1 cellular context compared by ENCODE assay signal in the genomic region with DNA sequence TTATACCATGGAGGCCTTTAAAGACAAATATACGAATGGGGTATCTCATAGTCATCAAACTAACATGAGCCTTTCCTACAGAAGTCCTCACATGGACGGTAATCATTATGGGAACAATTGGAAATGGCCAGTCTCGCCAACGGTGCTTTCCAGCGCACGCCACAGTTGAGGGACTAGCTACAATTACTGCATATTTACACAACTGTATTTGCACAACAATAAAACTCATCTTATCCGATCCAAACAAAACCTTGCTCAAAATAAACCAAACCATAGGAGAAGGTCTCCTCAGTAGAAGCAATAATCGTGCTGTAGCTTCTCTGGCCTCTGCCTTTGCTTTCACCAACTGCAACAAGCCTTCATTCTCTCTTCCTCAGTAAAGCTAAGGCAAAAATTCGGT.
TF ChIP-seq lines count a peak whose summit lies in the region.

No MANE protein-coding gene starts in this region.

TF ChIP-seq in HEK293, 187 proteins besides CTCF, POLR2A, EP300 and RAD21 (continued from another document):
- TF ChIP-seq ZNF274 (IDR thresholded peaks at IDR 0.05; ENCODE audit: low read length), result no peak
- no peak for TF ChIP-seq ZNF274 (tag by site-specific recombination; IDR thresholded peaks at IDR 0.05; ENCODE audit: borderline replicate concordance)
- TF ChIP-seq, protein P1, sequence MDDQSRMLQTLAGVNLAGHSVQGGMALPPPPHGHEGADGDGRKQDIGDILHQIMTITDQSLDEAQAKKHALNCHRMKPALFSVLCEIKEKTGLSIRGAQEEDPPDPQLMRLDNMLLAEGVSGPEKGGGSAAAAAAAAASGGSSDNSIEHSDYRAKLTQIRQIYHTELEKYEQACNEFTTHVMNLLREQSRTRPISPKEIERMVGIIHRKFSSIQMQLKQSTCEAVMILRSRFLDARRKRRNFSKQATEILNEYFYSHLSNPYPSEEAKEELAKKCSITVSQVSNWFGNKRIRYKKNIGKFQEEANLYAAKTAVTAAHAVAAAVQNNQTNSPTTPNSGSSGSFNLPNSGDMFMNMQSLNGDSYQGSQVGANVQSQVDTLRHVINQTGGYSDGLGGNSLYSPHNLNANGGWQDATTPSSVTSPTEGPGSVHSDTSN (CRISPR knock-in tag; IDR thresholded peaks at IDR 0.05), result no peak
- TF ChIP-seq HOXA7 (CRISPR knock-in tag; IDR thresholded peaks at IDR 0.05; ENCODE audit: borderline replicate concordance), result no peak
- TF ChIP-seq, protein P2, sequence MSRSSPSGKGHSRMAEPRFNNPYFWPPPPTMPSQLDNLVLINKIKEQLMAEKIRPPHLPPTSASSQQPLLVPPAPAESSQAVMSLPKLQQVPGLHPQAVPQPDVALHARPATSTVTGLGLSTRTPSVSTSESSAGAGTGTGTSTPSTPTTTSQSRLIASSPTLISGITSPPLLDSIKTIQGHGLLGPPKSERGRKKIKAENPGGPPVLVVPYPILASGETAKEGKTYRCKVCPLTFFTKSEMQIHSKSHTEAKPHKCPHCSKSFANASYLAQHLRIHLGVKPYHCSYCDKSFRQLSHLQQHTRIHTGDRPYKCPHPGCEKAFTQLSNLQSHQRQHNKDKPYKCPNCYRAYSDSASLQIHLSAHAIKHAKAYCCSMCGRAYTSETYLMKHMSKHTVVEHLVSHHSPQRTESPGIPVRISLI (tag by site-specific recombination; IDR thresholded peaks at IDR 0.05), result no peak
- TF ChIP-seq, protein P3, sequence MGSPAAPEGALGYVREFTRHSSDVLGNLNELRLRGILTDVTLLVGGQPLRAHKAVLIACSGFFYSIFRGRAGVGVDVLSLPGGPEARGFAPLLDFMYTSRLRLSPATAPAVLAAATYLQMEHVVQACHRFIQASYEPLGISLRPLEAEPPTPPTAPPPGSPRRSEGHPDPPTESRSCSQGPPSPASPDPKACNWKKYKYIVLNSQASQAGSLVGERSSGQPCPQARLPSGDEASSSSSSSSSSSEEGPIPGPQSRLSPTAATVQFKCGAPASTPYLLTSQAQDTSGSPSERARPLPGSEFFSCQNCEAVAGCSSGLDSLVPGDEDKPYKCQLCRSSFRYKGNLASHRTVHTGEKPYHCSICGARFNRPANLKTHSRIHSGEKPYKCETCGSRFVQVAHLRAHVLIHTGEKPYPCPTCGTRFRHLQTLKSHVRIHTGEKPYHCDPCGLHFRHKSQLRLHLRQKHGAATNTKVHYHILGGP (tag by site-specific recombination; IDR thresholded peaks at IDR 0.05), result no peak
- TF ChIP-seq, protein P4, sequence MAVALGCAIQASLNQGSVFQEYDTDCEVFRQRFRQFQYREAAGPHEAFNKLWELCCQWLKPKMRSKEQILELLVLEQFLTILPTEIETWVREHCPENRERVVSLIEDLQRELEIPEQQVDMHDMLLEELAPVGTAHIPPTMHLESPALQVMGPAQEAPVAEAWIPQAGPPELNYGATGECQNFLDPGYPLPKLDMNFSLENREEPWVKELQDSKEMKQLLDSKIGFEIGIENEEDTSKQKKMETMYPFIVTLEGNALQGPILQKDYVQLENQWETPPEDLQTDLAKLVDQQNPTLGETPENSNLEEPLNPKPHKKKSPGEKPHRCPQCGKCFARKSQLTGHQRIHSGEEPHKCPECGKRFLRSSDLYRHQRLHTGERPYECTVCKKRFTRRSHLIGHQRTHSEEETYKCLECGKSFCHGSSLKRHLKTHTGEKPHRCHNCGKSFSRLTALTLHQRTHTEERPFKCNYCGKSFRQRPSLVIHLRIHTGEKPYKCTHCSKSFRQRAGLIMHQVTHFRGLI (tag by site-specific recombination; IDR thresholded peaks at IDR 0.05), result no peak
- TF ChIP-seq, protein P5, sequence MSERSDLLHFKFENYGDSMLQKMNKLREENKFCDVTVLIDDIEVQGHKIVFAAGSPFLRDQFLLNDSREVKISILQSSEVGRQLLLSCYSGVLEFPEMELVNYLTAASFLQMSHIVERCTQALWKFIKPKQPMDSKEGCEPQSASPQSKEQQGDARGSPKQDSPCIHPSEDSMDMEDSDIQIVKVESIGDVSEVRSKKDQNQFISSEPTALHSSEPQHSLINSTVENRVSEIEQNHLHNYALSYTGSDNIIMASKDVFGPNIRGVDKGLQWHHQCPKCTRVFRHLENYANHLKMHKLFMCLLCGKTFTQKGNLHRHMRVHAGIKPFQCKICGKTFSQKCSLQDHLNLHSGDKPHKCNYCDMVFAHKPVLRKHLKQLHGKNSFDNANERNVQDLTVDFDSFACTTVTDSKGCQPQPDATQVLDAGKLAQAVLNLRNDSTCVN (tag by site-specific recombination; optimal IDR thresholded peaks at IDR 0.05), result no peak
- TF ChIP-seq MEIS1 (CRISPR knock-in tag; IDR thresholded peaks at IDR 0.05; ENCODE audit: borderline replicate concordance), result no peak
- no peak for TF ChIP-seq ZNF433 (tag by site-specific recombination; IDR thresholded peaks at IDR 0.05; ENCODE audit: low read depth)
- no peak for TF ChIP-seq ZNF184 (tag by site-specific recombination; IDR thresholded peaks at IDR 0.05)
- TF ChIP-seq KLF8 (tag by site-specific recombination; IDR thresholded peaks at IDR 0.05), result no peak
- TF ChIP-seq, protein P6, sequence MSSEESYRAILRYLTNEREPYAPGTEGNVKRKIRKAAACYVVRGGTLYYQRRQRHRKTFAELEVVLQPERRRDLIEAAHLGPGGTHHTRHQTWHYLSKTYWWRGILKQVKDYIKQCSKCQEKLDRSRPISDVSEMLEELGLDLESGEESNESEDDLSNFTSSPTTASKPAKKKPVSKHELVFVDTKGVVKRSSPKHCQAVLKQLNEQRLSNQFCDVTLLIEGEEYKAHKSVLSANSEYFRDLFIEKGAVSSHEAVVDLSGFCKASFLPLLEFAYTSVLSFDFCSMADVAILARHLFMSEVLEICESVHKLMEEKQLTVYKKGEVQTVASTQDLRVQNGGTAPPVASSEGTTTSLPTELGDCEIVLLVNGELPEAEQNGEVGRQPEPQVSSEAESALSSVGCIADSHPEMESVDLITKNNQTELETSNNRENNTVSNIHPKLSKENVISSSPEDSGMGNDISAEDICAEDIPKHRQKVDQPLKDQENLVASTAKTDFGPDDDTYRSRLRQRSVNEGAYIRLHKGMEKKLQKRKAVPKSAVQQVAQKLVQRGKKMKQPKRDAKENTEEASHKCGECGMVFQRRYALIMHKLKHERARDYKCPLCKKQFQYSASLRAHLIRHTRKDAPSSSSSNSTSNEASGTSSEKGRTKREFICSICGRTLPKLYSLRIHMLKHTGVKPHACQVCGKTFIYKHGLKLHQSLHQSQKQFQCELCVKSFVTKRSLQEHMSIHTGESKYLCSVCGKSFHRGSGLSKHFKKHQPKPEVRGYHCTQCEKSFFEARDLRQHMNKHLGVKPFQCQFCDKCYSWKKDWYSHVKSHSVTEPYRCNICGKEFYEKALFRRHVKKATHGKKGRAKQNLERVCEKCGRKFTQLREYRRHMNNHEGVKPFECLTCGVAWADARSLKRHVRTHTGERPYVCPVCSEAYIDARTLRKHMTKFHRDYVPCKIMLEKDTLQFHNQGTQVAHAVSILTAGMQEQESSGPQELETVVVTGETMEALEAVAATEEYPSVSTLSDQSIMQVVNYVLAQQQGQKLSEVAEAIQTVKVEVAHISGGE (tag by site-specific recombination; conservative IDR thresholded peaks at IDR 0.05; ENCODE audit: low read depth), result no peak
- TF ChIP-seq ZSCAN30 (tag by site-specific recombination; IDR thresholded peaks at IDR 0.05), result no peak
- TF ChIP-seq, protein P7, sequence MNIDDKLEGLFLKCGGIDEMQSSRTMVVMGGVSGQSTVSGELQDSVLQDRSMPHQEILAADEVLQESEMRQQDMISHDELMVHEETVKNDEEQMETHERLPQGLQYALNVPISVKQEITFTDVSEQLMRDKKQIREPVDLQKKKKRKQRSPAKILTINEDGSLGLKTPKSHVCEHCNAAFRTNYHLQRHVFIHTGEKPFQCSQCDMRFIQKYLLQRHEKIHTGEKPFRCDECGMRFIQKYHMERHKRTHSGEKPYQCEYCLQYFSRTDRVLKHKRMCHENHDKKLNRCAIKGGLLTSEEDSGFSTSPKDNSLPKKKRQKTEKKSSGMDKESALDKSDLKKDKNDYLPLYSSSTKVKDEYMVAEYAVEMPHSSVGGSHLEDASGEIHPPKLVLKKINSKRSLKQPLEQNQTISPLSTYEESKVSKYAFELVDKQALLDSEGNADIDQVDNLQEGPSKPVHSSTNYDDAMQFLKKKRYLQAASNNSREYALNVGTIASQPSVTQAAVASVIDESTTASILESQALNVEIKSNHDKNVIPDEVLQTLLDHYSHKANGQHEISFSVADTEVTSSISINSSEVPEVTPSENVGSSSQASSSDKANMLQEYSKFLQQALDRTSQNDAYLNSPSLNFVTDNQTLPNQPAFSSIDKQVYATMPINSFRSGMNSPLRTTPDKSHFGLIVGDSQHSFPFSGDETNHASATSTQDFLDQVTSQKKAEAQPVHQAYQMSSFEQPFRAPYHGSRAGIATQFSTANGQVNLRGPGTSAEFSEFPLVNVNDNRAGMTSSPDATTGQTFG (tag by site-specific recombination; IDR thresholded peaks at IDR 0.05; ENCODE audit: borderline replicate concordance), result no peak
- no peak for TF ChIP-seq ZNF175 (tag by site-specific recombination; IDR thresholded peaks at IDR 0.05)
- no peak for TF ChIP-seq ZNF571 (tag by site-specific recombination; IDR thresholded peaks at IDR 0.05)
- peak; percentile 58; the same call in 1 of the 2 replicates for TF ChIP-seq OSR2 (tag by site-specific recombination; IDR thresholded peaks at IDR 0.05)
- TF ChIP-seq, protein P8, sequence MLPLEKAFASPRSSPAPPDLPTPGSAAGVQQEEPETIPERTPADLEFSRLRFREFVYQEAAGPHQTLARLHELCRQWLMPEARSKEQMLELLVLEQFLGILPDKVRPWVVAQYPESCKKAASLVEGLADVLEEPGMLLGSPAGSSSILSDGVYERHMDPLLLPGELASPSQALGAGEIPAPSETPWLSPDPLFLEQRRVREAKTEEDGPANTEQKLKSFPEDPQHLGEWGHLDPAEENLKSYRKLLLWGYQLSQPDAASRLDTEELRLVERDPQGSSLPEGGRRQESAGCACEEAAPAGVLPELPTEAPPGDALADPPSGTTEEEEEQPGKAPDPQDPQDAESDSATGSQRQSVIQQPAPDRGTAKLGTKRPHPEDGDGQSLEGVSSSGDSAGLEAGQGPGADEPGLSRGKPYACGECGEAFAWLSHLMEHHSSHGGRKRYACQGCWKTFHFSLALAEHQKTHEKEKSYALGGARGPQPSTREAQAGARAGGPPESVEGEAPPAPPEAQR (tag by site-specific recombination; IDR thresholded peaks at IDR 0.05), result no peak
- no peak for TF ChIP-seq ZNF366 (tag by site-specific recombination; conservative IDR thresholded peaks at IDR 0.05)
- TF ChIP-seq ZNF654 (tag by site-specific recombination; IDR thresholded peaks at IDR 0.05; ENCODE audit: low read depth), result no peak
- TF ChIP-seq ZNF292 (tag by site-specific recombination; IDR thresholded peaks at IDR 0.05; ENCODE audit: borderline replicate concordance, low read depth), result no peak
- TF ChIP-seq ZFP69B (tag by site-specific recombination; IDR thresholded peaks at IDR 0.05), result no peak
- no peak for TF ChIP-seq ZNF114 (tag by site-specific recombination; IDR thresholded peaks at IDR 0.05)
